ENCODE assay signal across 9 cellular contexts in genomic region chr12:67161322-67161918, GRCh38.
A peak's percentile ranks its signal among the peaks of the same experiment; 100 is the strongest.
DNase-seq lines count a peak whose midpoint lies in the region; ATAC-seq and TF ChIP-seq lines count a peak whose summit lies in the region.
"Had no signal": no experiment of that assay in that cellular context is flagged by ENCODE, and none has a peak within 500 bp of the region (broad histone marks: within the 10 kb centered on the region; RNA-seq: fewer than 3 reads in every experiment).

No MANE protein-coding gene starts in this region.

- H3K4me1 Mint-ChIP-seq in brain (no peaks in the 10 kb centered on the region), type B pancreatic cell (ENCODE audit: unreplicated experiment) (no peaks in the 10 kb centered on the region)
- no peaks in the 10 kb centered on the region for H3K4me1 Mint-ChIP-seq in stimulated activated memory B cell treated with anti-CD40 and anti-IgM and Interleukin-4, amounts not matched to agents 10 μg/mL and 1 μg/mL and 100 μg/mL, for 72 hours
- H3K4me1 Mint-ChIP-seq: natural killer cell had no signal

- H3K9me3 Mint-ChIP-seq in brain, result peaks cover 0 to 3% (median 0%) of the 10 kb centered on the region in 5 experiments
- H3K9me3 Mint-ChIP-seq in type B pancreatic cell, result no peaks in the 10 kb centered on the region
- no peaks in the 10 kb centered on the region for H3K9me3 Mint-ChIP-seq in stimulated activated memory B cell treated with anti-CD40 and anti-IgM and Interleukin-4, amounts not matched to agents 10 μg/mL and 1 μg/mL and 100 μg/mL, for 72 hours
- H3K9me3 Mint-ChIP-seq: natural killer cell had no signal

- no peaks in the 10 kb centered on the region for H3K9me2 ChIP-seq in PC-3 (replicated peaks; ENCODE audit: low read length)

- H3K27ac Mint-ChIP-seq in brain (no peak overlapping the region), type B pancreatic cell (no peak overlapping the region)
- H3K27ac Mint-ChIP-seq in stimulated activated memory B cell treated with anti-CD40 and anti-IgM and Interleukin-4, amounts not matched to agents 10 μg/mL and 1 μg/mL and 100 μg/mL, for 72 hours, result no peak overlapping the region
- H3K27ac Mint-ChIP-seq: natural killer cell had no signal

- TF ChIP-seq CTCF in A673 (conservative IDR thresholded peaks at IDR 0.05; ENCODE audit: low read depth, low read length) (peak; percentile 70), PC-3 (conservative IDR thresholded peaks at IDR 0.05; ENCODE audit: low read depth, low read length) (peak; percentile 74), brain (conservative IDR thresholded peaks at IDR 0.05) (peak; percentile 32 to 53), lung (IDR thresholded peaks at IDR 0.05; ENCODE audit: control extremely low read depth, extremely low read depth) (no peak), type B pancreatic cell (conservative IDR thresholded peaks at IDR 0.05) (peak; percentile 73)

- H3K9ac ChIP-seq in PC-3 (ENCODE audit: low read length), result no peak overlapping the region

- peaks cover 3% of the 10 kb centered on the region for H3K27me3 Mint-ChIP-seq in brain
- peaks cover 30% of the 10 kb centered on the region for H3K27me3 Mint-ChIP-seq in type B pancreatic cell
- peaks cover 4% of the 10 kb centered on the region for H3K27me3 Mint-ChIP-seq in stimulated activated memory B cell treated with anti-CD40 and anti-IgM and Interleukin-4, amounts not matched to agents 10 μg/mL and 1 μg/mL and 100 μg/mL, for 72 hours

- H2AFZ ChIP-seq in PC-3 (ENCODE audit: low read length), result no peak overlapping the region

- H3F3A ChIP-seq in PC-3 (ENCODE audit: low read length, unreplicated experiment), result no peaks in the 10 kb centered on the region

- H3K36me3 Mint-ChIP-seq in brain, result no peaks in the 10 kb centered on the region
- no peaks in the 10 kb centered on the region for H3K36me3 Mint-ChIP-seq in type B pancreatic cell
- H3K36me3 Mint-ChIP-seq in stimulated activated memory B cell treated with anti-CD40 and anti-IgM and Interleukin-4, amounts not matched to agents 10 μg/mL and 1 μg/mL and 100 μg/mL, for 72 hours, result no peaks in the 10 kb centered on the region
- H3K36me3 Mint-ChIP-seq: natural killer cell had no signal

- no peak overlapping the region for H3K4me3 Mint-ChIP-seq in brain
- H3K4me3 Mint-ChIP-seq in type B pancreatic cell, result no peak overlapping the region
- no peak overlapping the region for H3K4me3 Mint-ChIP-seq in stimulated activated memory B cell treated with anti-CD40 and anti-IgM and Interleukin-4, amounts not matched to agents 10 μg/mL and 1 μg/mL and 100 μg/mL, for 72 hours
- H3K4me3 Mint-ChIP-seq: natural killer cell had no signal

- H3K36me3 ChIP-seq in A673 (ENCODE audit: insufficient read depth, low read length, poor library complexity, severe bottlenecking), result no peaks in the 10 kb centered on the region
- H3K36me3 ChIP-seq in PC-3 (ENCODE audit: low read depth, low read length), result no peaks in the 10 kb centered on the region
- no peaks in the 10 kb centered on the region for H3K36me3 ChIP-seq in lung (ENCODE audit: control insufficient read depth in 2 of 2, insufficient read depth in 2 of 2, low read length in 2 of 2)

- no peaks in the 10 kb centered on the region for H3K4me1 ChIP-seq in A673 (ENCODE audit: insufficient read depth, low read length, poor library complexity, severe bottlenecking)
- H3K4me1 ChIP-seq in PC-3 (ENCODE audit: insufficient read depth, low read length), result no peaks in the 10 kb centered on the region
- H3K4me1 ChIP-seq in lung (ENCODE audit: control insufficient read depth in 2 of 2, insufficient read depth in 2 of 2, low read length in 2 of 2), result no peaks in the 10 kb centered on the region

- H3K9me3 ChIP-seq in A673 (ENCODE audit: low read depth, low read length, poor library complexity, severe bottlenecking) (no peaks in the 10 kb centered on the region), PC-3 (ENCODE audit: low read length) (no peaks in the 10 kb centered on the region), lung (ENCODE audit: control insufficient read depth in 2 of 2, insufficient read depth in 1 of 2, low read length in 1 of 2) (no peaks in the 10 kb centered on the region)

- ATAC-seq in HG02852 (IDR thresholded peaks at IDR 0.05; ENCODE audit: unreplicated experiment), result peak; percentile 61
- ATAC-seq in PC-3, result 0 out of 2 replicates have a peak, but pooled peaks have one; percentile 29
- ATAC-seq in lung (ENCODE audit: insufficient read depth, low FRiP score), result no peak
- no peak for ATAC-seq in stimulated activated memory B cell treated with anti-CD40 and anti-IgM and Interleukin-4, amounts not matched to agents 10 μg/mL and 1 μg/mL and 100 μg/mL, for 72 hours

- BruUV-seq in A673 (replicated peaks; lab: Mats Ljungman, UMichigan), result no TSS peak
- no TSS peak for BruUV-seq in PC-3 (replicated peaks; lab: Mats Ljungman, UMichigan)

- 82 to 85% methylated on average over 6 of the region's 6 CpGs for WGBS in lung, 2 donors

- DNase-seq in A673 (ENCODE audit: low spot score) (peak; percentile 62), GM04503 (ENCODE audit: low read depth) (peak; percentile 3), PC-3 (peak; percentile 68), lung (ENCODE audit: low spot score) (peak; percentile 37), type B pancreatic cell (ENCODE audit: extremely low spot score, unreplicated experiment) (no peak)
- DNase-seq: natural killer cell had no signal

- intact Hi-C loops in A673 (cut with micrococcal nuclease; ENCODE audit: unreplicated experiment), result no loop called here
- intact Hi-C loops in PC-3 (cut with micrococcal nuclease), result loop anchor here (2.0 kb wide), 1 partner anchor 59 kb away; no protein-coding TSS in a partner anchor

- POLR2A ChIA-PET in A673 (lab: Charles Lee; ENCODE audit: low non-redundant PET), result interaction anchor here (0.7 kb wide), 1 partner anchor 21 kb away, joined by 3 read pairs; no protein-coding TSS in a partner anchor
- POLR2A ChIA-PET in PC-3 (lab: Charles Lee; ENCODE audit: unreplicated experiment), result no interaction called here

- H3K4me3 ChIP-seq in A673 (ENCODE audit: low read depth, low read length, poor library complexity, severe bottlenecking) (no peak overlapping the region), PC-3 (ENCODE audit: low read length) (no peak overlapping the region), lung (no peak overlapping the region)

- no peaks in the 10 kb centered on the region for H3K79me2 ChIP-seq in PC-3 (ENCODE audit: low read length)

- CTCF ChIA-PET in A673 (lab: Charles Lee) (interaction anchor here (0.5 to 1.6 kb wide), 8 partner anchors 9 to 782 kb away, joined by 3 to 22 read pairs (median 4); partner anchors contain the start of gene CAND1), PC-3 (lab: Charles Lee) (interaction anchor here (0.5 to 1.3 kb wide), 3 partner anchors 30 to 136 kb away, joined by 3 to 5 read pairs (median 3); no protein-coding TSS in a partner anchor)

- H3K27ac ChIP-seq in A673 (ENCODE audit: low read depth, low read length, poor library complexity, severe bottlenecking) (no peak overlapping the region), PC-3 (ENCODE audit: low read length) (no peak overlapping the region), lung (ENCODE audit: low read depth in 1 of 2, low read length in 1 of 2) (no peak overlapping the region)

- H3K4me2 ChIP-seq in PC-3 (ENCODE audit: low read length), result no peak overlapping the region

- no peaks in the 10 kb centered on the region for H4K20me1 ChIP-seq in PC-3 (ENCODE audit: low read length)

- H3K27me3 ChIP-seq in A673 (replicated peaks; ENCODE audit: insufficient read depth, low read depth, low read length, poor library complexity) (peaks cover 19% of the 10 kb centered on the region), PC-3 (ENCODE audit: low read length) (peaks cover 63% of the 10 kb centered on the region), lung (ENCODE audit: control insufficient read depth, insufficient read depth) (no peaks in the 10 kb centered on the region)

Comparison
In these comparisons a context has a peak if more than half of its experiments do, and no peak if none do; other contexts are left out.
1. ATAC-seq: peak in HG02852 (single experiment) and PC-3 (single experiment); none in lung (single experiment) and stimulated activated memory B cell treated with anti-CD40 and anti-IgM and Interleukin-4, amounts not matched to agents 10 μg/mL and 1 μg/mL and 100 μg/mL, for 72 hours (single experiment).